In the genomic region with DNA sequence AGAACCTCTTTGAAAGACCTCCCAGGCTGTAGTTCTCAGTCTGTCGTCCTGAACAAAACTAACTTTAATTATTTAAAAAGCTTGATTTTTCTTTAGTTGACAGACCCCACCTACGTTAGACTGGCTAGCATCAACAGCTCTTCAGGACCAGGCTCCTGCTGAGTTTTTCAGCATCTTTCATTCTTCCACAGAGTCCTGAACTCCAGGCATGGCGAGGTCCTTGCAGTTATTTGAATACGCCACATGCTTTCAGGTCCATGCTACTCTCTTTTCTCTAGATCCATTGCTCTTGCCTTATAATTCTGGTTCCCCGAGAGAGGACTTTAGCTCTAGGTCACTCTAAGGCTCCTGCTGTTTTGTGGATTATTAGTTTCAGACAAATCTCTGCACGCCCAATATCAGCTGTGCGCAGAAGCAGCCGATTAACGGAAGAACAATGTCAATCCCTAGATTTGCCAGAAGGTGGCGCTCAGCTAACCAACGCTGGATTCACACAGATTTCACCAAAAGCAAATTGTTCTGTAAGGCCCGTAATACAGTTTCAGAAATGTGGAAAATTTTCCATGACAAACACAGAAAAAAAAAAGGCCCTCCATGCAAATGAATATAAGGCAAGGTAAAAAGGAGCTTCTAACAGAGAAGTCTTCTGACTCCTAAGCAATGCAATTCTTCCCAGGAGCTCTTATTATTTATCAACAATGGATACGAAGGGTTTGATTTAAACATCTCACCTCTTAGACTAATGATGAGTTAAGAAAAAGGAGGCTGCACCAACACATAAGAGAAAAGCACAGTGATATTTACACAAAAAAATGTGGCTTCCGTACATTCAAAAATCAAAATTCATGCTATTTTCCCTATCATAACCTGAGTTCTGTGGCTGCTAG, we compare ENCODE assay signal across 9 cellular contexts. TPM values are rescaled to one million over a fixed set of nuclear protein-coding genes. Genes with fewer than 3 reads are reported as not detected.
A peak's percentile ranks its signal among the peaks of the same experiment; 100 is the strongest.
DNase-seq lines count a peak whose midpoint lies in the region; ATAC-seq and TF ChIP-seq lines count a peak whose summit lies in the region.
"Had no signal": no experiment of that assay in that cellular context is flagged by ENCODE, and none has a peak within 500 bp of the region (broad histone marks: within the 10 kb centered on the region; RNA-seq: fewer than 3 reads in every experiment).

No MANE protein-coding gene starts in this region.

- no peaks in the 10 kb centered on the region for H3K36me3 ChIP-seq in MG63
- H3K36me3 ChIP-seq in transverse colon = no peaks in the 10 kb centered on the region

- intact Hi-C loops in activated CD4-positive, alpha-beta T cell treated with anti-CD3 and anti-CD28 coated beads for 36 hours (cut with DNase I, micrococcal nuclease) = loop anchor here (1.0 to 5.0 kb wide), 2 partner anchors 147 to 533 kb away; no protein-coding TSS in a partner anchor
- intact Hi-C loops in transverse colon (cut with DNase I; ENCODE audit: low total_unique reads) = loop anchor here (10.0 kb wide), 2 partner anchors 130 to 530 kb away; no protein-coding TSS in a partner anchor

- H3K4me3 Mint-ChIP-seq in activated CD4-positive, alpha-beta T cell treated with anti-CD3 and anti-CD28 coated beads for 36 hours = no peak overlapping the region
- no peak overlapping the region for H3K4me3 Mint-ChIP-seq in naive thymus-derived CD8-positive, alpha-beta T cell

- no peak for ATAC-seq in activated CD4-positive, alpha-beta T cell treated with anti-CD3 and anti-CD28 coated beads for 36 hours
- no peak for ATAC-seq in naive thymus-derived CD8-positive, alpha-beta T cell
- ATAC-seq in GM18505 (IDR thresholded peaks at IDR 0.05; ENCODE audit: unreplicated experiment) = no peak
- ATAC-seq: activated naive CD4-positive, alpha-beta T cell treated with anti-CD3 and anti-CD28 coated beads, Interleukin-2, amount 50 U/mL, for 72 hours had no signal

- H3K9me3 ChIP-seq in MG63 (no peaks in the 10 kb centered on the region), transverse colon (no peaks in the 10 kb centered on the region)

- peaks cover 7% of the 10 kb centered on the region for H3K27me3 Mint-ChIP-seq in activated CD4-positive, alpha-beta T cell treated with anti-CD3 and anti-CD28 coated beads for 36 hours
- peaks cover 6 to 12% (median 6%) of the 10 kb centered on the region in 5 donors for H3K27me3 Mint-ChIP-seq in naive thymus-derived CD8-positive, alpha-beta T cell

- TF ChIP-seq POLR2A in erythroblast (IDR thresholded peaks at IDR 0.05; ENCODE audit: low read length) (no peak), transverse colon (IDR thresholded peaks at IDR 0.05) (no peak), GM18505 (IDR thresholded peaks at IDR 0.05; ENCODE audit: borderline replicate concordance, extremely low read depth, insufficient read depth, insufficient read length) (no peak)

- TF ChIP-seq EP300 in transverse colon (IDR thresholded peaks at IDR 0.05; ENCODE audit: low read depth) = no peak

- H3K4me1 ChIP-seq in transverse colon = peaks cover 0 to 4% (median 1%) of the 10 kb centered on the region in 4 donors

- POLR2A ChIA-PET in activated CD4-positive, alpha-beta T cell treated with anti-CD3 and anti-CD28 coated beads for 36 hours (lab: Charles Lee) = no interaction called here
- POLR2A ChIA-PET in naive thymus-derived CD8-positive, alpha-beta T cell (lab: Charles Lee) = no interaction called here

- H3K36me3 Mint-ChIP-seq in activated CD4-positive, alpha-beta T cell treated with anti-CD3 and anti-CD28 coated beads for 36 hours (ENCODE audit: low read depth) = no peaks in the 10 kb centered on the region
- H3K36me3 Mint-ChIP-seq in naive thymus-derived CD8-positive, alpha-beta T cell = no peaks in the 10 kb centered on the region
- H3K36me3 Mint-ChIP-seq: activated naive CD4-positive, alpha-beta T cell treated with anti-CD3 and anti-CD28 coated beads, Interleukin-2, amount 50 U/mL, for 72 hours had no signal

- no peaks in the 10 kb centered on the region for H3K27me3 ChIP-seq in MG63
- no peaks in the 10 kb centered on the region for H3K27me3 ChIP-seq in transverse colon

- H3K4me3 ChIP-seq in MG63 = no peak overlapping the region
- no peak overlapping the region for H3K4me3 ChIP-seq in transverse colon

- TF ChIP-seq CTCF in transverse colon (IDR thresholded peaks at IDR 0.05) = peak; percentile 46 to 78 (median 74)

- no peak overlapping the region for H3K27ac ChIP-seq in transverse colon

- 29 to 45% methylated on average over 7 to 14 of the region's 14 CpGs for WGBS in transverse colon (ENCODE audit: low coverage in 1 of 2), 2 donors

- H3K27ac Mint-ChIP-seq in activated CD4-positive, alpha-beta T cell treated with anti-CD3 and anti-CD28 coated beads for 36 hours = no peak overlapping the region
- no peak overlapping the region for H3K27ac Mint-ChIP-seq in naive thymus-derived CD8-positive, alpha-beta T cell
- H3K27ac Mint-ChIP-seq: activated naive CD4-positive, alpha-beta T cell treated with anti-CD3 and anti-CD28 coated beads, Interleukin-2, amount 50 U/mL, for 72 hours had no signal

- H3K9me3 Mint-ChIP-seq in activated CD4-positive, alpha-beta T cell treated with anti-CD3 and anti-CD28 coated beads for 36 hours (ENCODE audit: low read depth) = no peaks in the 10 kb centered on the region
- H3K9me3 Mint-ChIP-seq in naive thymus-derived CD8-positive, alpha-beta T cell = no peaks in the 10 kb centered on the region
- H3K9me3 Mint-ChIP-seq: activated naive CD4-positive, alpha-beta T cell treated with anti-CD3 and anti-CD28 coated beads, Interleukin-2, amount 50 U/mL, for 72 hours had no signal

- DNase-seq in NCI-H345 (lab: John Stamatoyannopoulos, UW) (peak; percentile 13), NCI-H345 treated with DMSO at 0.1 percent for 48 hours (lab: John Stamatoyannopoulos, UW; ENCODE audit: unreplicated experiment) (no peak), MG63 (peak; percentile 5), erythroblast (lab: John Stamatoyannopoulos, UW) (peak; percentile 35 to 53), transverse colon (peak; percentile 36)
- peak; percentile 75 for DNase-seq in activated CD4-positive, alpha-beta T cell treated with anti-CD3 and anti-CD28 coated beads for 36 hours
- peak in 6 of 10 donors; percentile 2 to 42 (median 28) for DNase-seq in naive thymus-derived CD8-positive, alpha-beta T cell

- in situ Hi-C loops in transverse colon (cut with MboI; ENCODE audit: low pct_ligation_motif_present in 1 of 4, low pct_unique_long_range_greater_than_20kb in 1 of 4, low sequenced_read_pairs in 3 of 4) = loop anchor here in 3 of 4 donors (10.0 to 25.0 kb wide), 2 partner anchors 530 to 532 kb away; no protein-coding TSS in a partner anchor

- H3K4me1 Mint-ChIP-seq in activated CD4-positive, alpha-beta T cell treated with anti-CD3 and anti-CD28 coated beads for 36 hours = no peaks in the 10 kb centered on the region
- peaks cover 0 to 2% (median 0%) of the 10 kb centered on the region in 4 donors for H3K4me1 Mint-ChIP-seq in naive thymus-derived CD8-positive, alpha-beta T cell

- CTCF ChIA-PET in activated CD4-positive, alpha-beta T cell treated with anti-CD3 and anti-CD28 coated beads for 36 hours (lab: Charles Lee) = interaction anchor here (0.5 to 3.0 kb wide), 28 partner anchors 9 to 580 kb away, joined by 3 to 18 read pairs (median 4); a partner anchor contains a TSS

RNA-seq across cellular contexts. Expression of a gene that starts 33.5 kb away (rescaled TPM):
- not detected in 2 replicates for total RNA-seq in MG63 (2014; rRNA removed; shearing (Covaris generic); ENCODE audit: low replicate concordance)
- not detected for total RNA-seq in activated CD4-positive, alpha-beta T cell treated with anti-CD3 and anti-CD28 coated beads for 36 hours
- not detected for total RNA-seq in naive thymus-derived CD8-positive, alpha-beta T cell
- polyA plus RNA-seq in naive thymus-derived CD8-positive, alpha-beta T cell = not detected
- total RNA-seq in transverse colon = 10 to 100 TPM in 1 of 4 donors, 1 to 10 TPM in 3; 1.6 to 18.3 (median 4.0) TPM
- total RNA-seq: activated naive CD4-positive, alpha-beta T cell treated with anti-CD3 and anti-CD28 coated beads, Interleukin-2, amount 50 U/mL, for 72 hours had no signal
